1 cellular context compared by ENCODE assay signal in genomic region chr6:132511836-132512230, GRCh38.
TF ChIP-seq lines count a peak whose summit lies in the region.

No MANE protein-coding gene starts in this region.

TF ChIP-seq in WTC11, 78 proteins besides CTCF, POLR2A, EP300 and RAD21 (continued from another document):
- TF ChIP-seq E2F1 (CRISPR knock-in tag; IDR thresholded peaks at IDR 0.05) (no peak), FOXP1 (CRISPR knock-in tag; IDR thresholded peaks at IDR 0.05; ENCODE audit: borderline replicate concordance) (no peak), ZNF263 (CRISPR knock-in tag; IDR thresholded peaks at IDR 0.05; ENCODE audit: low read depth) (no peak), NR1H2 (CRISPR knock-in tag; IDR thresholded peaks at IDR 0.05) (no peak)
TF ChIP-seq in WTC11: peak in this region for 0.
